In the genomic region with DNA sequence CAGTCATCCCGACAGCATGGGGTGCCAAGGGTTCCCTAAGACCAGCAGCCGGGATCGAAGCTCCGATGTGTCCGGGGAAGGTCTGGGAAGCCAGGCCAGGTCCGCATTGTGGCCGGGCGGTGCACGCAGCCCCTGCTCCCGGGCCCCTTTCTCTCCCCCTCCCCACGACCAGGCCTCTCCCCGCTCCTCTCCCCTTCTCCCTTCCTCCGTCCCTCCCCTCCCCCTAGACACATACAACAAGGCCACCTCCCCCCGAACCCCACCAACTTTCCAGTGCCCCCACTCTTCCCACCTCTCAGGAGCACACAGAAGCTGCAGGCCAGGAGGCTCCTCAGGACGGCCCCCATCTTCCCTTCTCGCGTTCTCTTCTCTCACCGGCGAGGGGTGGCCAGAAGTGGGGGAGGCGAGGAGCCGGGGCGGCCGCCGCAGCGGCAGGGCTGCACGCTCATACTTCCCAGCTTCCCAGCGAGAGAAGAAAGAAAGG, we compare ENCODE assay signal across 8 cellular contexts.
DNase-seq lines count a peak whose midpoint lies in the region; ATAC-seq, FAIRE-seq and TF ChIP-seq lines count a peak whose summit lies in the region.

No MANE protein-coding gene starts in this region.

- no peak for TF ChIP-seq CTCF in GM13977 (IDR thresholded peaks at IDR 0.05; ENCODE audit: extremely low read depth, insufficient read depth, missing control alignments)

- H3K9me3 Mint-ChIP-seq in stimulated activated memory B cell treated with anti-CD40 and anti-IgM and Interleukin-4, amounts not matched to agents 10 μg/mL and 1 μg/mL and 100 μg/mL, for 72 hours = no peaks in the 10 kb centered on the region

- DNase-seq in C1 segment of cervical spinal cord (lab: John Stamatoyannopoulos, UW) (peak in 9 of 14 donors; percentile 19 to 76 (median 66)), iPS-NIHi11 (ENCODE audit: low spot score) (peak; percentile 78), HTR-8/SVneo (ENCODE audit: insufficient read length, low spot score) (no peak), GM13977 (ENCODE audit: low spot score) (no peak)

- ATAC-seq in HG02943 (IDR thresholded peaks at IDR 0.05; ENCODE audit: low read depth, unreplicated experiment) = peak; percentile 33
- no peak for ATAC-seq in stimulated activated memory B cell treated with anti-CD40 and anti-IgM and Interleukin-4, amounts not matched to agents 10 μg/mL and 1 μg/mL and 100 μg/mL, for 72 hours
- ATAC-seq in HG03159 (IDR thresholded peaks at IDR 0.05; ENCODE audit: unreplicated experiment) = no peak

- H3K27ac Mint-ChIP-seq in stimulated activated memory B cell treated with anti-CD40 and anti-IgM and Interleukin-4, amounts not matched to agents 10 μg/mL and 1 μg/mL and 100 μg/mL, for 72 hours = peak overlapping the region; percentile 82

- H3K4me1 Mint-ChIP-seq in stimulated activated memory B cell treated with anti-CD40 and anti-IgM and Interleukin-4, amounts not matched to agents 10 μg/mL and 1 μg/mL and 100 μg/mL, for 72 hours = peaks cover 27% of the 10 kb centered on the region

- H3K4me3 Mint-ChIP-seq in stimulated activated memory B cell treated with anti-CD40 and anti-IgM and Interleukin-4, amounts not matched to agents 10 μg/mL and 1 μg/mL and 100 μg/mL, for 72 hours = peak overlapping the region; percentile 90

- H3K27ac ChIP-seq in angular gyrus (ENCODE audit: low read depth, low read length) = peak overlapping the region; percentile 93

- H3K36me3 Mint-ChIP-seq in stimulated activated memory B cell treated with anti-CD40 and anti-IgM and Interleukin-4, amounts not matched to agents 10 μg/mL and 1 μg/mL and 100 μg/mL, for 72 hours = no peaks in the 10 kb centered on the region

- in situ Hi-C loops in GM13977 (cut with MboI; ENCODE audit: low pct_unique_long_range_greater_than_20kb, low sequenced_read_pairs, unreplicated experiment) = no loop called here

- H3K27me3 Mint-ChIP-seq in stimulated activated memory B cell treated with anti-CD40 and anti-IgM and Interleukin-4, amounts not matched to agents 10 μg/mL and 1 μg/mL and 100 μg/mL, for 72 hours = peaks cover 60% of the 10 kb centered on the region

- no peak for FAIRE-seq in HTR-8/SVneo (lab: Jason Lieb, UNC)

Comparison
In these comparisons a context has a peak if more than half of its experiments do, and no peak if none do; other contexts are left out.
1. DNase-seq: peak in C1 segment of cervical spinal cord (9 of 14) and iPS-NIHi11 (single experiment); none in HTR-8/SVneo (single experiment) and GM13977 (single experiment).